ENCODE assay signal across 8 cellular contexts in genomic region chr15:58209007-58209481, GRCh38.
A peak's percentile ranks its signal among the peaks of the same experiment; 100 is the strongest.
DNase-seq lines count a peak whose midpoint lies in the region; ATAC-seq, FAIRE-seq and TF ChIP-seq lines count a peak whose summit lies in the region.
"Not testable (repeated sequence)": the region's sequence is repeated elsewhere in the genome, so short reads cannot be mapped to it uniquely, and the experiment has no call there.

No MANE protein-coding gene starts in this region.

- not testable (repeated sequence) for H3K36me3 ChIP-seq in mammary epithelial cell (ENCODE audit: insufficient read depth, low read length); small intestine (ENCODE audit: control insufficient read depth in 2 of 2, insufficient read depth in 2 of 2, low read length in 2 of 2)

- intact Hi-C loops in activated CD8-positive, alpha-beta T cell treated with anti-CD3 and anti-CD28 coated beads for 36 hours (cut with micrococcal nuclease); mammary epithelial cell (cut with micrococcal nuclease); right cardiac atrium (cut with DNase I): not testable (repeated sequence)

- H3K9me3 ChIP-seq in mammary epithelial cell (replicated peaks; ENCODE audit: insufficient read depth, low read length); right cardiac atrium (ENCODE audit: control insufficient read depth, low read length); small intestine (ENCODE audit: control insufficient read depth, low read depth): not testable (repeated sequence)

- not testable (repeated sequence) for H3K4me3 ChIP-seq in mammary epithelial cell (replicated peaks in 1 of 3; ENCODE audit: insufficient read depth in 1 of 3, low read depth in 2 of 3, low read length in 3 of 3); right cardiac atrium (ENCODE audit: low read length); small intestine (ENCODE audit: low read depth in 1 of 2, low read length in 2 of 2)

- dilution Hi-C loops in mammary epithelial cell (cut with HindIII; ENCODE audit: low sequenced_read_pairs): not testable (repeated sequence)

- in situ Hi-C loops in mammary epithelial cell (cut with MboI; ENCODE audit: low sequenced_read_pairs in 2 of 2): not testable (repeated sequence)

- not testable (repeated sequence) for H3K4me3 Mint-ChIP-seq in activated CD8-positive, alpha-beta T cell treated with anti-CD3 and anti-CD28 coated beads for 36 hours

- DNase-seq in AG20443 (ENCODE audit: low spot score) (peak; percentile 56), H4 (ENCODE audit: low spot score) (peak; percentile 40), RKO (ENCODE audit: low spot score) (peak; percentile 7), mammary epithelial cell (peak; percentile 51), fibroblast of peridontal ligament (ENCODE audit: extremely low read depth) (peak; percentile 81), right cardiac atrium (peak; percentile 37 to 75 (median 57)), small intestine (peak; percentile 19)
- DNase-seq in activated CD8-positive, alpha-beta T cell treated with anti-CD3 and anti-CD28 coated beads for 36 hours: peak; percentile 13

- H3K27ac Mint-ChIP-seq in activated CD8-positive, alpha-beta T cell treated with anti-CD3 and anti-CD28 coated beads for 36 hours: not testable (repeated sequence)

- H3K9ac ChIP-seq in mammary epithelial cell (ENCODE audit: insufficient read depth, low read length): not testable (repeated sequence)

- CTCF ChIA-PET in activated CD8-positive, alpha-beta T cell treated with anti-CD3 and anti-CD28 coated beads for 36 hours (lab: Charles Lee); mammary epithelial cell (lab: Charles Lee; ENCODE audit: low non-redundant PET): not testable (repeated sequence)

- H3K36me3 Mint-ChIP-seq in activated CD8-positive, alpha-beta T cell treated with anti-CD3 and anti-CD28 coated beads for 36 hours (ENCODE audit: low read depth): not testable (repeated sequence)

- peak overlapping the region; percentile 30 for H2AFZ ChIP-seq in mammary epithelial cell (ENCODE audit: low read depth, low read length)

- not testable (repeated sequence) for FAIRE-seq in small intestine (lab: Jason Lieb, UNC)

- not testable (repeated sequence) for H3K4me1 Mint-ChIP-seq in activated CD8-positive, alpha-beta T cell treated with anti-CD3 and anti-CD28 coated beads for 36 hours (ENCODE audit: low read depth)

- TF ChIP-seq CTCF in activated CD8-positive, alpha-beta T cell treated with anti-CD3 and anti-CD28 coated beads for 36 hours (IDR thresholded peaks at IDR 0.05); mammary epithelial cell (conservative IDR thresholded peaks at IDR 0.05 in 1 of 2, IDR thresholded peaks at IDR 0.05 in 1 of 2; ENCODE audit: extremely low read depth in 1 of 2, insufficient read depth in 1 of 2, low read depth in 1 of 2, low read length in 2 of 2): not testable (repeated sequence)

- POLR2A ChIA-PET in activated CD8-positive, alpha-beta T cell treated with anti-CD3 and anti-CD28 coated beads for 36 hours (lab: Charles Lee): not testable (repeated sequence)

- not testable (repeated sequence) for BruUV-seq in mammary epithelial cell (replicated peaks; lab: Mats Ljungman, UMichigan)

- H4K20me1 ChIP-seq in mammary epithelial cell (ENCODE audit: insufficient read depth, low read length): not testable (repeated sequence)

- not testable (repeated sequence) for H3K27me3 Mint-ChIP-seq in activated CD8-positive, alpha-beta T cell treated with anti-CD3 and anti-CD28 coated beads for 36 hours

- not testable (repeated sequence) for H3K79me2 ChIP-seq in mammary epithelial cell (ENCODE audit: insufficient read depth, low read length)

- H3K9me3 Mint-ChIP-seq in activated CD8-positive, alpha-beta T cell treated with anti-CD3 and anti-CD28 coated beads for 36 hours: not testable (repeated sequence)

- not testable (repeated sequence) for H3K27me3 ChIP-seq in mammary epithelial cell (ENCODE audit: insufficient read depth, low read length); right cardiac atrium (ENCODE audit: control insufficient read depth, insufficient read depth); small intestine (ENCODE audit: control insufficient read depth in 2 of 2, insufficient read depth in 2 of 2, low read length in 2 of 2)

- 83% methylated on average over 3 of the region's 3 CpGs for WGBS in mammary epithelial cell (ENCODE audit: low coverage, missing lambda C conversion rate)
- WGBS in right cardiac atrium: 61% methylated on average over 3 of the region's 3 CpGs
- 89 to 94% (median 90%) methylated on average over 3 of the region's 3 CpGs for WGBS in small intestine, 3 donors

- H3K27ac ChIP-seq in mammary epithelial cell (ENCODE audit: insufficient read depth, low read depth, low read length) (peak overlapping the region; percentile 30), right cardiac atrium (ENCODE audit: low read length) (peak overlapping the region; percentile 95), small intestine (ENCODE audit: low read depth in 1 of 2, low read length in 1 of 2) (peak overlapping the region in 1 of 2 donors; percentile 17)

- H3K4me2 ChIP-seq in mammary epithelial cell (ENCODE audit: insufficient read depth, low read depth, low read length): not testable (repeated sequence)

- H3K4me1 ChIP-seq in mammary epithelial cell (ENCODE audit: insufficient read depth, low read length) (peaks cover 19% of the 10 kb centered on the region), right cardiac atrium (ENCODE audit: control insufficient read depth, insufficient read depth, low read length) (peaks cover 11% of the 10 kb centered on the region)
- H3K4me1 ChIP-seq in small intestine (ENCODE audit: control insufficient read depth in 2 of 2, insufficient read depth in 1 of 2, low read depth in 1 of 2, low read length in 1 of 2): not testable (repeated sequence)

- ATAC-seq in activated CD8-positive, alpha-beta T cell treated with anti-CD3 and anti-CD28 coated beads for 36 hours: peak; percentile 24
- ATAC-seq in right cardiac atrium: peak; percentile 49 to 64

Comparison
In these comparisons a context has a peak if more than half of its experiments do, and no peak if none do; other contexts are left out.
1. DNase-seq: peak in every context shown above with its lines; median percentile 81 in fibroblast of peridontal ligament; 57 in right cardiac atrium; 56 in AG20443; 51 in mammary epithelial cell; 40 in H4; 19 in small intestine; 13 in activated CD8-positive, alpha-beta T cell treated with anti-CD3 and anti-CD28 coated beads for 36 hours; 7 in RKO.